7 cellular contexts compared by ENCODE assay signal in genomic region chr6:25652007-25652515, GRCh38. TPM values are rescaled to one million over a fixed set of nuclear protein-coding genes. Genes with fewer than 3 reads are reported as not detected.
A peak's percentile ranks its signal among the peaks of the same experiment; 100 is the strongest.
DNase-seq lines count a peak whose midpoint lies in the region; ATAC-seq and TF ChIP-seq lines count a peak whose summit lies in the region.

Gene SCGN (plus strand): TSS chr6:25652215. CDS start chr6:25652404, 189 bp downstream.

- no peak within 1 kb of the TSS for H2AFZ ChIP-seq in GM23248
- peak within 1 kb of the TSS; percentile 47 for H2AFZ ChIP-seq in hepatocyte

- WGBS in GM23248 (ENCODE audit: low coverage in 1 of 2, low lambda C conversion rate in 2 of 2, missing lambda C conversion rate in 2 of 2), 2 experiments = 4 to 5% methylated on average over 33 to 35 of the region's 35 CpGs
- under 1% methylated on average over 34 of the region's 35 CpGs for WGBS in hepatocyte (ENCODE audit: low lambda C conversion rate, missing lambda C conversion rate)

- no peaks in the 10 kb centered on the region for H3K4me1 Mint-ChIP-seq in CD14-positive monocyte

- H3K4me1 ChIP-seq in GM23248 (ENCODE audit: insufficient read depth) (no peaks in the 10 kb centered on the region), NT2/D1 (ENCODE audit: insufficient read depth, insufficient read length) (no peaks in the 10 kb centered on the region), adipocyte (ENCODE audit: control insufficient read depth, insufficient read depth, low read length) (peaks cover 32% of the 10 kb centered on the region), hepatocyte (ENCODE audit: insufficient read depth) (peaks cover 5% of the 10 kb centered on the region)

- H3K36me3 Mint-ChIP-seq in CD14-positive monocyte = no peaks in the 10 kb centered on the region

- DNase-seq in GM23248 (peak; percentile 75), NT2/D1 (ENCODE audit: low read depth, low spot score) (peak; percentile 40), adipocyte (ENCODE audit: low read depth) (peak; percentile 64), hepatocyte (ENCODE audit: low spot score) (peak; percentile 89), retinal pigment epithelial cell (ENCODE audit: low read depth) (peak; percentile 16), CD14-positive monocyte (ENCODE audit: low spot score) (no peak)

- H3K27ac ChIP-seq in GM23248 (no peak within 1 kb of the TSS), hepatocyte (no peak within 1 kb of the TSS)

- H3K36me3 ChIP-seq in GM23248 (ENCODE audit: low read depth) (no peaks in the 10 kb centered on the region), NT2/D1 (ENCODE audit: insufficient read depth, insufficient read length, low read length) (no peaks in the 10 kb centered on the region), adipocyte (ENCODE audit: control insufficient read depth, insufficient read depth, low read length, severe bottlenecking) (no peaks in the 10 kb centered on the region), hepatocyte (replicated peaks; ENCODE audit: insufficient read depth, low read depth) (no peaks in the 10 kb centered on the region)

- H3K27me3 Mint-ChIP-seq in CD14-positive monocyte (ENCODE audit: low read depth in 3 of 3) = peaks cover 22 to 48% (median 24%) of the 10 kb centered on the region in 3 donors

- H3K9ac ChIP-seq in GM23248 (no peak within 1 kb of the TSS), NT2/D1 (ENCODE audit: insufficient read length, low read depth) (no peak within 1 kb of the TSS), adipocyte (ENCODE audit: low read length) (no peak within 1 kb of the TSS)

- peak within 1 kb of the TSS in 1 of 7 donors; percentile 18 for H3K27ac Mint-ChIP-seq in CD14-positive monocyte

- H4K20me1 ChIP-seq in GM23248 (ENCODE audit: insufficient read depth) = no peaks in the 10 kb centered on the region
- H4K20me1 ChIP-seq in hepatocyte (ENCODE audit: insufficient read depth, poor library complexity, severe bottlenecking) = no peaks in the 10 kb centered on the region

- peak within 1 kb of the TSS in 1 of 2 donors; percentile 0 for H3K4me3 Mint-ChIP-seq in CD14-positive monocyte

- H3K9me2 ChIP-seq in GM23248 (ENCODE audit: insufficient read depth) (no peaks in the 10 kb centered on the region), hepatocyte (replicated peaks; ENCODE audit: insufficient read depth) (no peaks in the 10 kb centered on the region)

- intact Hi-C loops in CD14-positive monocyte (cut with micrococcal nuclease) = no loop called here

- in situ Hi-C loops in GM23248 (cut with MboI) = no loop called here

- H3K9me3 Mint-ChIP-seq in CD14-positive monocyte = peaks cover 0 to 7% (median 0%) of the 10 kb centered on the region in 7 donors

- TF ChIP-seq CTCF in hepatocyte (IDR thresholded peaks at IDR 0.05; ENCODE audit: poor library complexity) (no peak), retinal pigment epithelial cell (conservative IDR thresholded peaks at IDR 0.05; ENCODE audit: low read depth, low read length) (no peak), CD14-positive monocyte (IDR thresholded peaks at IDR 0.05) (no peak)

- H3F3A ChIP-seq in GM23248 (ENCODE audit: insufficient read depth) = no peaks in the 10 kb centered on the region

- H3K79me2 ChIP-seq in GM23248 (ENCODE audit: insufficient read depth) (no peaks in the 10 kb centered on the region), hepatocyte (no peaks in the 10 kb centered on the region)

- H3K9me3 ChIP-seq in GM23248 (ENCODE audit: low read depth) (no peaks in the 10 kb centered on the region), NT2/D1 (ENCODE audit: insufficient read depth, low read length) (no peaks in the 10 kb centered on the region), adipocyte (ENCODE audit: control insufficient read depth, low read length) (no peaks in the 10 kb centered on the region), hepatocyte (ENCODE audit: low read depth) (no peaks in the 10 kb centered on the region)

- peaks cover 8% of the 10 kb centered on the region; the same call in 1 of the 2 replicates for H3K27me3 ChIP-seq in GM23248 (replicated peaks; ENCODE audit: insufficient read depth)
- peaks cover 43% of the 10 kb centered on the region for H3K27me3 ChIP-seq in NT2/D1 (ENCODE audit: insufficient read depth, insufficient read length)
- peaks cover 33% of the 10 kb centered on the region for H3K27me3 ChIP-seq in adipocyte (replicated peaks; ENCODE audit: control insufficient read depth, insufficient read depth, low read length)
- peaks cover 4% of the 10 kb centered on the region for H3K27me3 ChIP-seq in hepatocyte

- no peak for ATAC-seq in HG03175 (IDR thresholded peaks at IDR 0.05; ENCODE audit: unreplicated experiment)

- H3K4me2 ChIP-seq in GM23248 (ENCODE audit: unreplicated experiment) (no peak within 1 kb of the TSS), hepatocyte (peak within 1 kb of the TSS; percentile 96)

- 0 out of 2 replicates have a peak within 1 kb of the TSS, but pooled peaks have one; percentile 26 for H3K4me3 ChIP-seq in GM23248
- H3K4me3 ChIP-seq in NT2/D1 (ENCODE audit: insufficient read length, low read depth) = peak within 1 kb of the TSS; percentile 13
- peak within 1 kb of the TSS; percentile 69 for H3K4me3 ChIP-seq in adipocyte (ENCODE audit: low read length)
- H3K4me3 ChIP-seq in hepatocyte = peak within 1 kb of the TSS; percentile 14
- peak within 1 kb of the TSS; percentile 28 for H3K4me3 ChIP-seq in retinal pigment epithelial cell (ENCODE audit: low read length)

RNA-seq across cellular contexts. Expression of gene SCGN, which starts in this region (rescaled TPM):
- not detected in 2 replicates for total RNA-seq in GM23248 (2014; rRNA removed; shearing (Covaris generic))
- not detected in 2 replicates for polyA plus RNA-seq in GM23248 (2016; fragmentation: Nextera tagmentation; extraction: Ambion mirVana)
- total RNA-seq in hepatocyte = 25.7 and 25.9 TPM in 2 replicates
- 14.2 and 33.0 TPM in 2 replicates for polyA plus RNA-seq in hepatocyte
- polyA plus RNA-seq in CD14-positive monocyte = not detected

Comparison
In these comparisons a context has a peak if more than half of its experiments do, and no peak if none do; other contexts are left out.
1. RNA of gene SCGN (total RNA-seq): 25.7 to 25.9 TPM in hepatocyte; not detected in GM23248; every median in the first group is over 10 times any median in the second.
2. RNA of gene SCGN (polyA plus RNA-seq): 14.2 to 33.0 TPM in hepatocyte; not detected in GM23248 and not detected in CD14-positive monocyte; every median in the first group is over 10 times any median in the second.
3. Peak in DNase-seq and H3K4me3 ChIP-seq in GM23248; RNA of the gene not detected or under 1 TPM.
4. H3K4me3 ChIP-seq: peak in every context shown above with its lines; median percentile 69 in adipocyte; 28 in retinal pigment epithelial cell; 26 in GM23248; 14 in hepatocyte; 13 in NT2/D1.